In the genomic region with DNA sequence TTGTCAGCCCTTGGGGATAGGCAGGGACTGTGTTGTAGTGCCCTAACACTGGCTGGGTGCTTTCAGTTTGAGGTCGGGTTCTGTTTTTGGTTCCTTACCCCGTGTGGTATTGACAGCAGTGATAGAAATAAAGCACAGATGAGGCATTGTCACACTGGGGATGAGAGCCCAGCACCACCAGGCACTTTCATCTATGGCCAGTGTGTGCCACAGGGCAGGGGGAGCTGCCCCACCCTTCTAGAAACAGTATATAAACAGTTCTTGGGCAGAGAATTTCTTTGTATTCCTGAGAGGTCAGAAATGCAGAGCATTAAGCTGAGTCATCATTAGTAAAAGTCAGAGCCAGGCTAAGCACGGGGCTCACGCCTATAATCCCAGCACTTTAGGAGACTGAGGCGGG, we compare ENCODE assay signal across 9 cellular contexts. TPM values are rescaled to one million over a fixed set of nuclear protein-coding genes. Genes with fewer than 3 reads are reported as not detected.
A peak's percentile ranks its signal among the peaks of the same experiment; 100 is the strongest.
DNase-seq lines count a peak whose midpoint lies in the region; ATAC-seq and TF ChIP-seq lines count a peak whose summit lies in the region.
"Had no signal": no experiment of that assay in that cellular context is flagged by ENCODE, and none has a peak within 500 bp of the region (broad histone marks: within the 10 kb centered on the region; RNA-seq: fewer than 3 reads in every experiment).

No MANE protein-coding gene starts in this region.

- peaks cover 43% of the 10 kb centered on the region for H3K36me3 Mint-ChIP-seq in activated naive CD4-positive, alpha-beta T cell treated with anti-CD3 and anti-CD28 coated beads, Interleukin-2, amount 10 ng/mL, durations not matched to agents 7 days and 5 days

- ATAC-seq in mucosa of descending colon (peak; percentile 23), upper lobe of right lung (peak; percentile 13)

- H3K4me1 ChIP-seq in duodenal mucosa (ENCODE audit: control insufficient read depth in 1 of 2, insufficient read depth in 2 of 2, low read length in 2 of 2) (peaks cover 9 to 24% of the 10 kb centered on the region in 2 donors), mucosa of descending colon (ENCODE audit: low read depth) (peaks cover 11% of the 10 kb centered on the region), upper lobe of right lung (peaks cover 56% of the 10 kb centered on the region)

- peak overlapping the region in 1 of 2 donors; percentile 20 for H3K9ac ChIP-seq in duodenal mucosa (ENCODE audit: low read depth in 1 of 2, low read length in 2 of 2)

- H3K4me3 ChIP-seq in duodenal mucosa (ENCODE audit: low read depth in 1 of 2, low read length in 2 of 2) = peak overlapping the region in 1 of 2 donors; percentile 2
- H3K4me3 ChIP-seq in mucosa of descending colon = no peak overlapping the region
- H3K4me3 ChIP-seq in upper lobe of right lung = peak overlapping the region; percentile 35

- H3K4me3 Mint-ChIP-seq in activated naive CD4-positive, alpha-beta T cell treated with anti-CD3 and anti-CD28 coated beads, Interleukin-2, amount 10 ng/mL, durations not matched to agents 7 days and 5 days = no peak overlapping the region
- H3K4me3 Mint-ChIP-seq: neural crest cell had no signal

- H3K4me1 Mint-ChIP-seq in activated naive CD4-positive, alpha-beta T cell treated with anti-CD3 and anti-CD28 coated beads, Interleukin-2, amount 10 ng/mL, durations not matched to agents 7 days and 5 days = no peaks in the 10 kb centered on the region
- H3K4me1 Mint-ChIP-seq: neural crest cell had no signal

- intact Hi-C loops in mucosa of descending colon (cut with DNase I, micrococcal nuclease) (no loop called here), upper lobe of right lung (cut with DNase I) (no loop called here)

- no peak for TF ChIP-seq CTCF in mucosa of descending colon (IDR thresholded peaks at IDR 0.05)
- TF ChIP-seq CTCF in upper lobe of right lung (IDR thresholded peaks at IDR 0.05) = no peak

- no peaks in the 10 kb centered on the region for H3K27me3 Mint-ChIP-seq in activated naive CD4-positive, alpha-beta T cell treated with anti-CD3 and anti-CD28 coated beads, Interleukin-2, amount 10 ng/mL, durations not matched to agents 7 days and 5 days

- no peaks in the 10 kb centered on the region for H3K9me3 Mint-ChIP-seq in activated naive CD4-positive, alpha-beta T cell treated with anti-CD3 and anti-CD28 coated beads, Interleukin-2, amount 10 ng/mL, durations not matched to agents 7 days and 5 days
- H3K9me3 Mint-ChIP-seq: neural crest cell had no signal

- H3K36me3 ChIP-seq in duodenal mucosa (ENCODE audit: control insufficient read depth in 1 of 2, insufficient read depth in 2 of 2, low read length in 2 of 2) = peaks cover 11 to 61% of the 10 kb centered on the region in 2 donors
- no peaks in the 10 kb centered on the region for H3K36me3 ChIP-seq in mucosa of descending colon (ENCODE audit: low read depth)
- H3K36me3 ChIP-seq in upper lobe of right lung = peaks cover 20% of the 10 kb centered on the region

- H3K9me3 ChIP-seq in duodenal mucosa (ENCODE audit: control insufficient read depth in 1 of 2, low read length in 2 of 2) (no peaks in the 10 kb centered on the region), mucosa of descending colon (no peaks in the 10 kb centered on the region), upper lobe of right lung (no peaks in the 10 kb centered on the region)

- no peak for DNase-seq in activated naive CD4-positive, alpha-beta T cell treated with anti-CD3 and anti-CD28 coated beads, Interleukin-2, amount 10 ng/mL, durations not matched to agents 7 days and 5 days
- DNase-seq in activated naive CD4-positive, alpha-beta T cell treated with anti-CD3 and anti-CD28 coated beads, Interleukin-2, amount 50 U/mL, for 16 hours = no peak
- DNase-seq in mucosa of descending colon (no peak), upper lobe of right lung (no peak), NCI-H510A treated with DMSO at 0.1 percent for 48 hours (lab: John Stamatoyannopoulos, UW) (no peak)
- DNase-seq in activated CD4-positive, alpha-beta T cell treated with anti-CD3 and anti-CD28 coated beads, Interleukin-2, amount 50 U/mL, for 1 hour = no peak
- DNase-seq in stimulated activated CD4-positive, alpha-beta T cell treated with anti-CD3 and anti-CD28 coated beads, Interleukin-12 subunit alpha, Interleukin-12 subunit beta, amount 100 ng/mL, for 4 hours = no peak

- H3K27me3 ChIP-seq in duodenal mucosa (ENCODE audit: control insufficient read depth in 1 of 2, insufficient read depth in 2 of 2, low read length in 2 of 2) (no peaks in the 10 kb centered on the region), upper lobe of right lung (no peaks in the 10 kb centered on the region)

- H3K27ac ChIP-seq in duodenal mucosa (ENCODE audit: low read depth, low read length) (peak overlapping the region; percentile 45), upper lobe of right lung (peak overlapping the region; percentile 89)

- H3K27ac Mint-ChIP-seq in activated naive CD4-positive, alpha-beta T cell treated with anti-CD3 and anti-CD28 coated beads, Interleukin-2, amount 10 ng/mL, durations not matched to agents 7 days and 5 days = peak overlapping the region; percentile 8

- CTCF ChIA-PET in activated naive CD4-positive, alpha-beta T cell treated with anti-CD3 and anti-CD28 coated beads, Interleukin-2, amount 10 ng/mL, durations not matched to agents 7 days and 5 days (lab: Charles Lee) = interaction anchor here (0.9 to 1.3 kb wide), 2 partner anchors 24 to 25 kb away, joined by 3 to 4 read pairs; no protein-coding TSS in a partner anchor

RNA-seq across cellular contexts. Expression of gene CDC42EP2, which starts 23.1 kb away (rescaled TPM):
- 10 to 100 TPM in 2 of 3 donors, 1 to 10 TPM in 1; 7.0 to 27.4 (median 11.6) TPM for total RNA-seq in mucosa of descending colon
- total RNA-seq in upper lobe of right lung = 27.5 TPM

RNA-seq across cellular contexts. Expression of gene POLA2, which starts 29.9 kb away (rescaled TPM):
- 10 to 100 TPM in 2 of 3 donors, 1 to 10 TPM in 1; 8.9 to 14.4 (median 11.4) TPM for total RNA-seq in mucosa of descending colon
- 9.5 TPM for total RNA-seq in upper lobe of right lung

RNA-seq across cellular contexts. Expression of gene DPF2, which starts 42.0 kb away (rescaled TPM):
- total RNA-seq in mucosa of descending colon = 10 to 100 TPM; 32.8 to 62.9 (median 35.5) TPM
- 53.7 TPM for total RNA-seq in upper lobe of right lung
